ENCODE assay signal across 1 cellular context in the genomic region with DNA sequence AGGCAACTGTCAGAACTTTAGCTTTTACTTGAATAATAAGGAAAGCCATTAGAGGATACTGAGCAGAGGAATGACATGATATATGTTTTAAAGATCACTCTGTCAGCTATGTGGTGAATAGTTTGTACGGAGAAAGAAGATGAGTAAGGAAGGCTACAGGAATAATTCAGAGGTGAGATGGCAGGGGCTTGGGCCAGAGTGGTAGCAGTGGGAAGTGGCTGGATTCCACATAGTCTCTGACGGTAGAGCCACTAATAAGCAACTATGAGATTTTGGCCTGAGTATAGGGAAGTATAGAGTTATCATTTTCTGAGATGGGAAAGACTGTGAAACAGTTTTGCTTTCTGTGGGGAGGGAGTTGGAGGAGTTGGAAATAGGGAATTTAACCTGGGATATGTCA.
TF ChIP-seq lines count a peak whose summit lies in the region.

No MANE protein-coding gene starts in this region.

TF ChIP-seq in H1, 55 proteins besides CTCF, POLR2A, EP300 and RAD21:
- TF ChIP-seq NRF1 (IDR thresholded peaks at IDR 0.05; ENCODE audit: low read depth, low read length), result no peak
- no peak for TF ChIP-seq MAFK (IDR thresholded peaks at IDR 0.05; ENCODE audit: low read depth, low read length)
- TF ChIP-seq FOSL1 (IDR thresholded peaks at IDR 0.05; ENCODE audit: insufficient read depth, low read depth, low read length), result no peak
- TF ChIP-seq SP1 (IDR thresholded peaks at IDR 0.05; ENCODE audit: low read depth, low read length), result no peak
- TF ChIP-seq, protein P1, sequence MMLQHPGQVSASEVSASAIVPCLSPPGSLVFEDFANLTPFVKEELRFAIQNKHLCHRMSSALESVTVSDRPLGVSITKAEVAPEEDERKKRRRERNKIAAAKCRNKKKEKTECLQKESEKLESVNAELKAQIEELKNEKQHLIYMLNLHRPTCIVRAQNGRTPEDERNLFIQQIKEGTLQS (IDR thresholded peaks at IDR 0.05; ENCODE audit: insufficient read depth, low read depth, low read length), result no peak
- TF ChIP-seq TBP (IDR thresholded peaks at IDR 0.05; ENCODE audit: low read depth, low read length), result no peak
- no peak for TF ChIP-seq SP4 (IDR thresholded peaks at IDR 0.05; ENCODE audit: low read length)
- TF ChIP-seq CBX5 (IDR thresholded peaks at IDR 0.05; ENCODE audit: low read depth, low read length), result no peak
- no peak for TF ChIP-seq RBBP5 (IDR thresholded peaks at IDR 0.05; ENCODE audit: borderline replicate concordance, low read depth, low read length)
- no peak for TF ChIP-seq TAF7 (optimal IDR thresholded peaks at IDR 0.05; ENCODE audit: borderline replicate concordance, low read depth, low read length)
- no peak for TF ChIP-seq SP2 (IDR thresholded peaks at IDR 0.05; ENCODE audit: low read length)
- TF ChIP-seq ZNF274 (IDR thresholded peaks at IDR 0.05; ENCODE audit: borderline replicate concordance, extremely low read depth, low read length), result no peak
- TF ChIP-seq GABPA (IDR thresholded peaks at IDR 0.05; ENCODE audit: borderline replicate concordance, insufficient read depth, low read length), result no peak
- TF ChIP-seq, protein P2, sequence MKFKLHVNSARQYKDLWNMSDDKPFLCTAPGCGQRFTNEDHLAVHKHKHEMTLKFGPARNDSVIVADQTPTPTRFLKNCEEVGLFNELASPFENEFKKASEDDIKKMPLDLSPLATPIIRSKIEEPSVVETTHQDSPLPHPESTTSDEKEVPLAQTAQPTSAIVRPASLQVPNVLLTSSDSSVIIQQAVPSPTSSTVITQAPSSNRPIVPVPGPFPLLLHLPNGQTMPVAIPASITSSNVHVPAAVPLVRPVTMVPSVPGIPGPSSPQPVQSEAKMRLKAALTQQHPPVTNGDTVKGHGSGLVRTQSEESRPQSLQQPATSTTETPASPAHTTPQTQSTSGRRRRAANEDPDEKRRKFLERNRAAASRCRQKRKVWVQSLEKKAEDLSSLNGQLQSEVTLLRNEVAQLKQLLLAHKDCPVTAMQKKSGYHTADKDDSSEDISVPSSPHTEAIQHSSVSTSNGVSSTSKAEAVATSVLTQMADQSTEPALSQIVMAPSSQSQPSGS (IDR thresholded peaks at IDR 0.05; ENCODE audit: low read length), result no peak
- no peak for TF ChIP-seq EZH2 (IDR thresholded peaks at IDR 0.05; ENCODE audit: low read depth, low read length, severe bottlenecking)
- TF ChIP-seq CHD1 (IDR thresholded peaks at IDR 0.05; ENCODE audit: low read depth, low read length), result no peak
- TF ChIP-seq KDM5A (IDR thresholded peaks at IDR 0.05; ENCODE audit: low read length), result no peak
- no peak for TF ChIP-seq NANOG (IDR thresholded peaks at IDR 0.05; ENCODE audit: insufficient read depth, low read depth, low read length, poor library complexity, severe bottlenecking)
- TF ChIP-seq RXRA (IDR thresholded peaks at IDR 0.05; ENCODE audit: insufficient read depth, low read depth, low read length), result no peak
- TF ChIP-seq CEBPB (IDR thresholded peaks at IDR 0.05; ENCODE audit: low read depth, low read length), result no peak
